In genomic region chr9:120439147-120439546, GRCh38 we compare ENCODE assay signal across 8 cellular contexts.
DNase-seq lines count a peak whose midpoint lies in the region; ATAC-seq, FAIRE-seq and TF ChIP-seq lines count a peak whose summit lies in the region.

No MANE protein-coding gene starts in this region.

- no peaks in the 10 kb centered on the region for H3K79me2 ChIP-seq in OCI-LY3 (ENCODE audit: low read length)

- ATAC-seq in stimulated activated naive CD8-positive, alpha-beta T cell treated with anti-CD3 and anti-CD28 coated beads, Interleukin-15, amount 100 ng/mL, for 72 hours = peak; percentile 65
- ATAC-seq in GM21619 (IDR thresholded peaks at IDR 0.05; ENCODE audit: unreplicated experiment) = no peak

- no peak for FAIRE-seq in RCC 7860 (lab: Jason Lieb, UNC)

- H3K4me1 Mint-ChIP-seq in stimulated activated naive CD8-positive, alpha-beta T cell treated with anti-CD3 and anti-CD28 coated beads, Interleukin-15, amount 100 ng/mL, for 72 hours = peaks cover 6% of the 10 kb centered on the region

- intact Hi-C loops in esophagus muscularis mucosa (cut with DNase I) = no loop called here

- H3K9ac ChIP-seq in OCI-LY3 (ENCODE audit: low read length) = no peak overlapping the region

- peak overlapping the region in 1 of 2 donors; percentile 43 for H3K27ac Mint-ChIP-seq in stimulated activated naive CD8-positive, alpha-beta T cell treated with anti-CD3 and anti-CD28 coated beads, Interleukin-15, amount 100 ng/mL, for 72 hours

- H3K27ac ChIP-seq in OCI-LY3 (ENCODE audit: low read length) (no peak overlapping the region), esophagus muscularis mucosa (replicated peaks in 1 of 4) (no peak overlapping the region)

- H4K20me1 ChIP-seq in OCI-LY3 (ENCODE audit: insufficient read depth, low read length) = no peaks in the 10 kb centered on the region

- no peak overlapping the region for H3K4me2 ChIP-seq in OCI-LY3 (ENCODE audit: low read length)

- H3K9me3 Mint-ChIP-seq in stimulated activated naive CD8-positive, alpha-beta T cell treated with anti-CD3 and anti-CD28 coated beads, Interleukin-15, amount 100 ng/mL, for 72 hours = no peaks in the 10 kb centered on the region

- H3K4me3 ChIP-seq in OCI-LY3 (ENCODE audit: low read length) (no peak overlapping the region), esophagus muscularis mucosa (no peak overlapping the region)

- peak; percentile 11 for DNase-seq in COLO829 (ENCODE audit: low spot score)
- peak; percentile 19 for DNase-seq in H4 (ENCODE audit: low spot score)
- no peak for DNase-seq in esophagus muscularis mucosa (ENCODE audit: extremely low spot score)
- peak; percentile 3 to 14 for DNase-seq in stimulated activated naive CD8-positive, alpha-beta T cell treated with anti-CD3 and anti-CD28 coated beads, Interleukin-15, amount 100 ng/mL, for 72 hours
- no peak for DNase-seq in NCI-H1048 (lab: John Stamatoyannopoulos, UW)
- no peak for DNase-seq in RCC 7860 (ENCODE audit: low spot score)

- peaks cover 55% of the 10 kb centered on the region for H3K36me3 ChIP-seq in OCI-LY3 (replicated peaks; ENCODE audit: low read depth, low read length)
- H3K36me3 ChIP-seq in esophagus muscularis mucosa = peaks cover 22 to 83% (median 65%) of the 10 kb centered on the region in 4 donors

- H3K27me3 ChIP-seq in OCI-LY3 (ENCODE audit: low read depth, low read length) (no peaks in the 10 kb centered on the region), esophagus muscularis mucosa (no peaks in the 10 kb centered on the region)

- no peak overlapping the region for H2AFZ ChIP-seq in OCI-LY3 (ENCODE audit: low read depth, low read length)

- TF ChIP-seq POLR2A in esophagus muscularis mucosa (IDR thresholded peaks at IDR 0.05; ENCODE audit: low read depth) = no peak

- peak; percentile 42 for TF ChIP-seq CTCF in OCI-LY3 (IDR thresholded peaks at IDR 0.05; ENCODE audit: low read depth, low read length)
- TF ChIP-seq CTCF in esophagus muscularis mucosa (IDR thresholded peaks at IDR 0.05) = peak in 2 of 3 experiments; percentile 13 to 37

- no peaks in the 10 kb centered on the region for H3K27me3 Mint-ChIP-seq in stimulated activated naive CD8-positive, alpha-beta T cell treated with anti-CD3 and anti-CD28 coated beads, Interleukin-15, amount 100 ng/mL, for 72 hours

- H3K9me3 ChIP-seq in OCI-LY3 (ENCODE audit: insufficient read depth, low read length) = no peaks in the 10 kb centered on the region
- H3K9me3 ChIP-seq in esophagus muscularis mucosa = no peaks in the 10 kb centered on the region

- H3K4me1 ChIP-seq in OCI-LY3 (ENCODE audit: low read length) (no peaks in the 10 kb centered on the region), esophagus muscularis mucosa (peaks cover 0 to 6% (median 0%) of the 10 kb centered on the region in 4 donors)

- no peak overlapping the region for H3K4me3 Mint-ChIP-seq in stimulated activated naive CD8-positive, alpha-beta T cell treated with anti-CD3 and anti-CD28 coated beads, Interleukin-15, amount 100 ng/mL, for 72 hours

- TF ChIP-seq EP300 in esophagus muscularis mucosa (IDR thresholded peaks at IDR 0.05) = no peak

- 90% methylated on average over 7 of the region's 7 CpGs for WGBS in esophagus muscularis mucosa

Comparison
In these comparisons a context has a peak if more than half of its experiments do, and no peak if none do; other contexts are left out.
1. DNase-seq: peak in COLO829 (single experiment), H4 (single experiment) and stimulated activated naive CD8-positive, alpha-beta T cell treated with anti-CD3 and anti-CD28 coated beads, Interleukin-15, amount 100 ng/mL, for 72 hours (2 of 2); none in esophagus muscularis mucosa (single experiment), NCI-H1048 (single experiment) and RCC 7860 (single experiment).